In genomic region chr12:96387981-96388380, GRCh38 we compare ENCODE assay signal across 2 cellular contexts.
TF ChIP-seq lines count a peak whose summit lies in the region.

No MANE protein-coding gene starts in this region.

TF ChIP-seq in SK-N-SH treated with all-trans-retinoic acid at 6 μM for 48 hours, 23 proteins besides CTCF, POLR2A, EP300 and RAD21 (continued from another document):
- TF ChIP-seq POU6F1 (CRISPR knock-in tag; IDR thresholded peaks at IDR 0.05; ENCODE audit: borderline replicate concordance, low read depth) (no peak), OSR1 (CRISPR knock-in tag; IDR thresholded peaks at IDR 0.05) (no peak), ZFP30 (CRISPR knock-in tag; IDR thresholded peaks at IDR 0.05) (no peak), ESRRG (CRISPR knock-in tag; IDR thresholded peaks at IDR 0.05) (no peak), ZNF70 (CRISPR knock-in tag; IDR thresholded peaks at IDR 0.05) (no peak), TOX (CRISPR knock-in tag; IDR thresholded peaks at IDR 0.05; ENCODE audit: borderline replicate concordance) (no peak), ZNF565 (CRISPR knock-in tag; conservative IDR thresholded peaks at IDR 0.05; ENCODE audit: low read depth) (no peak), PPARA (CRISPR knock-in tag; IDR thresholded peaks at IDR 0.05; ENCODE audit: borderline replicate concordance) (no peak), PATZ1 (CRISPR knock-in tag; IDR thresholded peaks at IDR 0.05; ENCODE audit: borderline replicate concordance) (no peak), ZC3H10 (CRISPR knock-in tag; IDR thresholded peaks at IDR 0.05) (no peak), ZNF8 (CRISPR knock-in tag; IDR thresholded peaks at IDR 0.05) (no peak), GLIS3 (CRISPR knock-in tag; IDR thresholded peaks at IDR 0.05) (no peak)
TF ChIP-seq in SK-N-SH treated with all-trans-retinoic acid at 6 μM for 48 hours: peak in this region for 0.

TF ChIP-seq in SK-N-SH, 30 proteins besides CTCF, POLR2A, EP300 and RAD21 (continued from another document):
- TF ChIP-seq, protein P1, sequence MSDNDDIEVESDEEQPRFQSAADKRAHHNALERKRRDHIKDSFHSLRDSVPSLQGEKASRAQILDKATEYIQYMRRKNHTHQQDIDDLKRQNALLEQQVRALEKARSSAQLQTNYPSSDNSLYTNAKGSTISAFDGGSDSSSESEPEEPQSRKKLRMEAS (IDR thresholded peaks at IDR 0.05; ENCODE audit: low read depth): no peak
- TF ChIP-seq, protein P2, sequence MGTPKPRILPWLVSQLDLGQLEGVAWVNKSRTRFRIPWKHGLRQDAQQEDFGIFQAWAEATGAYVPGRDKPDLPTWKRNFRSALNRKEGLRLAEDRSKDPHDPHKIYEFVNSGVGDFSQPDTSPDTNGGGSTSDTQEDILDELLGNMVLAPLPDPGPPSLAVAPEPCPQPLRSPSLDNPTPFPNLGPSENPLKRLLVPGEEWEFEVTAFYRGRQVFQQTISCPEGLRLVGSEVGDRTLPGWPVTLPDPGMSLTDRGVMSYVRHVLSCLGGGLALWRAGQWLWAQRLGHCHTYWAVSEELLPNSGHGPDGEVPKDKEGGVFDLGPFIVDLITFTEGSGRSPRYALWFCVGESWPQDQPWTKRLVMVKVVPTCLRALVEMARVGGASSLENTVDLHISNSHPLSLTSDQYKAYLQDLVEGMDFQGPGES (IDR thresholded peaks at IDR 0.05; ENCODE audit: low read depth, low read length): no peak
